In genomic region chr12:113120670-113121370, GRCh38 we compare ENCODE assay signal across 17 cellular contexts. TPM values are rescaled to one million over a fixed set of nuclear protein-coding genes. Genes with fewer than 3 reads are reported as not detected.
DNase-seq lines count a peak whose midpoint lies in the region; ATAC-seq and TF ChIP-seq lines count a peak whose summit lies in the region.
"Had no signal": no experiment of that assay in that cellular context is flagged by ENCODE, and none has a peak within 500 bp of the region (broad histone marks: within the 10 kb centered on the region; RNA-seq: fewer than 3 reads in every experiment).

No MANE protein-coding gene starts in this region.

- TF ChIP-seq CTCF in WERI-Rb-1 (IDR thresholded peaks at IDR 0.05; ENCODE audit: low read depth, low read length) (0 out of 2 replicates have a peak, but pooled peaks have one; percentile 1), thyroid gland (IDR thresholded peaks at IDR 0.05) (no peak), Peyer's patch (IDR thresholded peaks at IDR 0.05) (no peak)

- H3K9me3 ChIP-seq in WERI-Rb-1 (ENCODE audit: severe bottlenecking) (peaks cover 6% of the 10 kb centered on the region), thyroid gland (no peaks in the 10 kb centered on the region), Peyer's patch (no peaks in the 10 kb centered on the region)
- H3K9me3 ChIP-seq: adrenal gland had no signal

- TF ChIP-seq POLR2A in thyroid gland (IDR thresholded peaks at IDR 0.05) = no peak
- TF ChIP-seq POLR2A in Peyer's patch (IDR thresholded peaks at IDR 0.05) = no peak

- DNase-seq in NCI-H510A treated with DMSO at 0.1 percent for 48 hours (lab: John Stamatoyannopoulos, UW) = peak; percentile 42
- DNase-seq in NCI-H510A (lab: John Stamatoyannopoulos, UW) = no peak
- peak; percentile 77 for DNase-seq in NCI-H2029 treated with DMSO at 0.1 percent for 48 hours (lab: John Stamatoyannopoulos, UW)
- no peak for DNase-seq in WERI-Rb-1
- peak; percentile 76 to 78 for DNase-seq in thyroid gland
- no peak for DNase-seq in Peyer's patch
- DNase-seq in activated naive CD4-positive, alpha-beta T cell treated with Interleukin-2 at 50 U/mL for 16 hours = no peak
- DNase-seq: activated CD4-positive, alpha-beta T cell treated with anti-CD3 and anti-CD28 coated beads, Interleukin-2, amount 10 ng/mL, durations not matched to agents 7 days and 5 days; activated T-cell treated with anti-CD3 and anti-CD28 coated beads, Interleukin-2, amount 50 U/mL, for 72 hours; adrenal gland; glutamatergic neuron; stimulated activated naive CD8-positive, alpha-beta T cell treated with anti-CD3 and anti-CD28 coated beads, Interleukin-15, Interleukin-2, amounts not matched to agents 100 U/mL and 50 U/mL, for 24 hours; T-helper 9 cell had no signal

- H3K27me3 ChIP-seq in WERI-Rb-1 (ENCODE audit: insufficient read depth, low read depth, severe bottlenecking) = no peaks in the 10 kb centered on the region
- H3K27me3 ChIP-seq in thyroid gland = no peaks in the 10 kb centered on the region
- no peaks in the 10 kb centered on the region for H3K27me3 ChIP-seq in Peyer's patch
- H3K27me3 ChIP-seq: adrenal gland had no signal

- H3K4me3 ChIP-seq in WERI-Rb-1 (ENCODE audit: low read depth, low read length) (no peak overlapping the region), thyroid gland (replicated peaks in 1 of 3) (no peak overlapping the region), Peyer's patch (no peak overlapping the region)
- H3K4me3 ChIP-seq: adrenal gland had no signal

- H3K36me3 ChIP-seq in WERI-Rb-1 = no peaks in the 10 kb centered on the region
- no peaks in the 10 kb centered on the region for H3K36me3 ChIP-seq in thyroid gland
- no peaks in the 10 kb centered on the region for H3K36me3 ChIP-seq in Peyer's patch
- H3K36me3 ChIP-seq: adrenal gland had no signal

- no peak for ATAC-seq in GM21786 (IDR thresholded peaks at IDR 0.05; ENCODE audit: unreplicated experiment)
- ATAC-seq: activated T-cell treated with anti-CD3 and anti-CD28 coated beads, Interleukin-2, amount 50 U/mL, for 72 hours; stimulated activated naive CD8-positive, alpha-beta T cell treated with anti-CD3 and anti-CD28 coated beads, Interleukin-15, Interleukin-2, amounts not matched to agents 100 U/mL and 50 U/mL, for 24 hours had no signal

- intact Hi-C loops in thyroid gland (cut with DNase I) = no loop called here

- WGBS in thyroid gland, 2 donors = 49 to 61% methylated on average over 3 of the region's 3 CpGs

- H3K27ac ChIP-seq in WERI-Rb-1 (no peak overlapping the region), thyroid gland (no peak overlapping the region), Peyer's patch (no peak overlapping the region)
- H3K27ac ChIP-seq: adrenal gland, HL-60 had no signal

- H3K4me1 ChIP-seq in thyroid gland (peaks cover 0 to 5% of the 10 kb centered on the region in 2 donors), Peyer's patch (no peaks in the 10 kb centered on the region)

RNA-seq across cellular contexts. Expression of gene RASAL1, which starts 14.7 kb away (rescaled TPM):
- total RNA-seq in thyroid gland (10 to 100 TPM; 27.3 to 52.9 (median 45.1) TPM), Peyer's patch (1 to 10 TPM in 3 of 4 donors, under 1 TPM in 1; 0.85 to 4.4 (median 3.9) TPM)
- total RNA-seq: LHCN-M2 had no signal

RNA-seq across cellular contexts. Expression of gene CFAP73, which starts 28.7 kb away (rescaled TPM):
- total RNA-seq in thyroid gland = under 1 TPM in 1 of 4 donors, not detected in 3; 0.56 TPM
- total RNA-seq in Peyer's patch = not detected
- total RNA-seq: LHCN-M2, mesothelial cell of epicardium had no signal

Comparison
In these comparisons a context has a peak if more than half of its experiments do, and no peak if none do; other contexts are left out.
1. DNase-seq: peak in NCI-H510A treated with DMSO at 0.1 percent for 48 hours (single experiment), NCI-H2029 treated with DMSO at 0.1 percent for 48 hours (single experiment) and thyroid gland (2 of 2); none in NCI-H510A (single experiment), WERI-Rb-1 (single experiment), Peyer's patch (0 of 3) and activated naive CD4-positive, alpha-beta T cell treated with Interleukin-2 at 50 U/mL for 16 hours (single experiment).
2. RNA of gene RASAL1, which starts 14.7 kb away (total RNA-seq): 27.3 to 52.9 TPM in thyroid gland; 0.85 to 4.4 TPM in Peyer's patch; every median in the first group is over 4 times any median in the second.